Comparison of ENCODE assay signal across 20 cellular contexts in genomic region chr9:80086822-80087345, GRCh38.
"Had no signal": no experiment of that assay in that cellular context is flagged by ENCODE, and none has a peak within 500 bp of the region (broad histone marks: within the 10 kb centered on the region; RNA-seq: fewer than 3 reads in every experiment).

No MANE protein-coding gene starts in this region.

- H3K9me3 Mint-ChIP-seq: activated T-helper 1 cell treated with anti-CD3 and anti-CD28 coated beads, Interleukin-12 subunit alpha, Interleukin-12 subunit beta, Interleukin-2, Interleukin-4 antibody, amounts not matched to agents 30 ng/mL and 10 ng/mL and 1 ng/mL, durations not matched to agents 14 hours and 24 hours and 36 hours had no signal

- H3K36me3 Mint-ChIP-seq: naive thymus-derived CD8-positive, alpha-beta T cell; neural progenitor cell had no signal

- DNase-seq: activated CD4-positive, alpha-beta T cell treated with anti-CD3 and anti-CD28 coated beads, Interleukin-2, amount 50 U/mL, for 48 hours; cerebellar nuclear complex; gastrocnemius medialis; hippocampal formation; kidney glomerular epithelial cell; left lung; naive thymus-derived CD8-positive, alpha-beta T cell; small intestine; stimulated activated CD4-positive, alpha-beta T cell treated with anti-CD3 and anti-CD28 coated beads, Interleukin-2, amount 100 ng/mL, for 48 hours; stimulated activated CD8-positive, alpha-beta memory T cell treated with anti-CD3 and anti-CD28 coated beads, Interleukin-4, amount 100 ng/mL, for 48 hours; stimulated activated naive CD4-positive, alpha-beta T cell treated with Interleukin-2 at 50 U/mL for 16 hours; transverse colon; uterus; WERI-Rb-1 had no signal

- H3K4me3 ChIP-seq: coronary artery, esophagus muscularis mucosa, gastrocnemius medialis, left lung, lung, neural progenitor cell, transverse colon, uterus had no signal

- H3K4me3 Mint-ChIP-seq: activated T-helper 1 cell treated with anti-CD3 and anti-CD28 coated beads, Interleukin-12 subunit alpha, Interleukin-12 subunit beta, Interleukin-2, Interleukin-4 antibody, amounts not matched to agents 30 ng/mL and 10 ng/mL and 1 ng/mL, durations not matched to agents 14 hours and 24 hours and 36 hours; neural progenitor cell had no signal

- H3K4me1 ChIP-seq: esophagus muscularis mucosa, gastrocnemius medialis, left lung, neural progenitor cell, transverse colon, uterus had no signal

- H3K4me1 Mint-ChIP-seq: neural progenitor cell had no signal

- ATAC-seq: gastrocnemius medialis; left lung; naive thymus-derived CD8-positive, alpha-beta T cell; sciatic nerve had no signal

- H3K27ac ChIP-seq: coronary artery, esophagus muscularis mucosa, gastrocnemius medialis, left lung, neural progenitor cell, transverse colon, uterus, WERI-Rb-1 had no signal

- H3K9me3 ChIP-seq: esophagus muscularis mucosa, gastrocnemius medialis, left lung, transverse colon, uterus had no signal

- H3K27ac Mint-ChIP-seq: activated T-helper 1 cell treated with anti-CD3 and anti-CD28 coated beads, Interleukin-12 subunit alpha, Interleukin-12 subunit beta, Interleukin-2, Interleukin-4 antibody, amounts not matched to agents 30 ng/mL and 10 ng/mL and 1 ng/mL, durations not matched to agents 14 hours and 24 hours and 36 hours; naive thymus-derived CD8-positive, alpha-beta T cell; neural progenitor cell had no signal

- H3K36me3 ChIP-seq: esophagus muscularis mucosa, gastrocnemius medialis, left lung, neural progenitor cell, transverse colon, uterus, WERI-Rb-1 had no signal
